In genomic region chr14:23566112-23566781, GRCh38 we compare ENCODE assay signal across 9 cellular contexts. TPM values are rescaled to one million over a fixed set of nuclear protein-coding genes. Genes with fewer than 3 reads are reported as not detected.
DNase-seq lines count a peak whose midpoint lies in the region; ATAC-seq, FAIRE-seq and TF ChIP-seq lines count a peak whose summit lies in the region.
"Had no signal": no experiment of that assay in that cellular context is flagged by ENCODE, and none has a peak within 500 bp of the region (broad histone marks: within the 10 kb centered on the region; RNA-seq: fewer than 3 reads in every experiment).

No MANE protein-coding gene starts in this region.

- no peak overlapping the region for H3K9ac ChIP-seq in endothelial cell of umbilical vein (replicated peaks; ENCODE audit: extremely low read depth, insufficient read depth, low read length)

- H3K4me3 ChIP-seq in GM12865 (ENCODE audit: low read depth, low read length) (peak overlapping the region; percentile 68), RWPE2 (ENCODE audit: severe bottlenecking) (peak overlapping the region; percentile 71), endothelial cell of umbilical vein (replicated peaks in 1 of 3; ENCODE audit: insufficient read depth in 1 of 3, low read depth in 1 of 3, low read length in 3 of 3) (no peak overlapping the region), prostate gland (peak overlapping the region in 1 of 2 donors; percentile 57)

- H3K9me1 ChIP-seq in endothelial cell of umbilical vein (replicated peaks; ENCODE audit: control insufficient read depth, extremely low read depth, insufficient read depth, low read length), result no peaks in the 10 kb centered on the region

- no peak overlapping the region for H3K4me2 ChIP-seq in endothelial cell of umbilical vein (ENCODE audit: insufficient read depth, low read length)

- WGBS in prostate gland, result 87% methylated on average over 10 of the region's 10 CpGs

- H3K79me2 ChIP-seq in endothelial cell of umbilical vein (ENCODE audit: control insufficient read depth, insufficient read depth, low read length), result no peaks in the 10 kb centered on the region

- H3K36me3 ChIP-seq in RWPE2 (ENCODE audit: low read depth), result peaks cover 50% of the 10 kb centered on the region
- H3K36me3 ChIP-seq in endothelial cell of umbilical vein (ENCODE audit: control insufficient read depth in 2 of 2, extremely low read depth in 1 of 2, insufficient read depth in 2 of 2, low read length in 2 of 2), result peaks cover 0 to 3% of the 10 kb centered on the region in 2 experiments
- no peaks in the 10 kb centered on the region for H3K36me3 ChIP-seq in prostate gland

- POLR2A ChIA-PET in endothelial cell of umbilical vein (lab: Charles Lee), result no interaction called here

- TF ChIP-seq POLR2A in endothelial cell of umbilical vein (IDR thresholded peaks at IDR 0.05; ENCODE audit: low read depth, low read length) (no peak), prostate gland (IDR thresholded peaks at IDR 0.05) (no peak)

- no peaks in the 10 kb centered on the region for H3K9me3 ChIP-seq in RWPE2 (ENCODE audit: severe bottlenecking)
- no peaks in the 10 kb centered on the region for H3K9me3 ChIP-seq in endothelial cell of umbilical vein (replicated peaks; ENCODE audit: control insufficient read depth, insufficient read depth, low read length)
- no peaks in the 10 kb centered on the region for H3K9me3 ChIP-seq in prostate gland

- H3K4me1 ChIP-seq in RWPE2 (ENCODE audit: insufficient read depth, poor library complexity, severe bottlenecking) (peaks cover 4% of the 10 kb centered on the region), endothelial cell of umbilical vein (ENCODE audit: control insufficient read depth, extremely low read depth, insufficient read depth, low read length) (peaks cover 4% of the 10 kb centered on the region), prostate gland (replicated peaks) (no peaks in the 10 kb centered on the region)

- no peak for DNase-seq in GM12865 (ENCODE audit: low read depth)
- DNase-seq in RWPE2 (ENCODE audit: low spot score), result no peak
- DNase-seq in endothelial cell of umbilical vein (ENCODE audit: low read depth, low spot score), result no peak
- no peak for DNase-seq in prostate gland (ENCODE audit: low spot score)
- no peak for DNase-seq in stimulated activated CD4-positive, alpha-beta T cell treated with anti-CD3 and anti-CD28 coated beads, Interleukin-4, amount 100 ng/mL, for 1 hour
- DNase-seq in mucosa of gallbladder (ENCODE audit: low spot score), result no peak
- DNase-seq: NCI-H2171 had no signal

- intact Hi-C loops in endothelial cell of umbilical vein (cut with micrococcal nuclease), result no loop called here
- intact Hi-C loops in prostate gland (cut with DNase I), result loop anchor here (10.0 kb wide), 1 partner anchor 241 kb away; the partner anchor contains the start of gene PABPN1

- BruUV-seq in endothelial cell of umbilical vein (replicated peaks; lab: Mats Ljungman, UMichigan), result TSS peak; percentile 23

- CTCF ChIA-PET in endothelial cell of umbilical vein (lab: Charles Lee), result interaction anchor here (1.0 to 1.9 kb wide), 2 partner anchors 86 to 88 kb away, joined by 3 to 14 read pairs; no protein-coding TSS in a partner anchor

- dilution Hi-C loops in endothelial cell of umbilical vein (cut with MboI; ENCODE audit: extremely low pct_ligation_motif_present, low sequenced_read_pairs), result no loop called here

- no peak overlapping the region for H2AFZ ChIP-seq in endothelial cell of umbilical vein (ENCODE audit: low read depth, low read length)

- no peak for FAIRE-seq in endothelial cell of umbilical vein (lab: Jason Lieb, UNC)

- ATAC-seq in RWPE2 (ENCODE audit: low read depth) (no peak), GM18520 (IDR thresholded peaks at IDR 0.05; ENCODE audit: unreplicated experiment) (no peak), GM18511 (IDR thresholded peaks at IDR 0.05; ENCODE audit: unreplicated experiment) (no peak)

- H4K20me1 ChIP-seq in endothelial cell of umbilical vein (replicated peaks; ENCODE audit: control insufficient read depth, extremely low read depth, insufficient read depth, low read length), result no peaks in the 10 kb centered on the region

- H3K27me3 ChIP-seq in RWPE2 (ENCODE audit: insufficient read depth, poor library complexity, severe bottlenecking), result no peaks in the 10 kb centered on the region
- H3K27me3 ChIP-seq in endothelial cell of umbilical vein (ENCODE audit: control insufficient read depth in 2 of 2, insufficient read depth in 2 of 2, low read length in 2 of 2), result no peaks in the 10 kb centered on the region
- H3K27me3 ChIP-seq in prostate gland (replicated peaks; ENCODE audit: insufficient read depth), result no peaks in the 10 kb centered on the region

- H3K27ac ChIP-seq in RWPE2 (ENCODE audit: poor library complexity, severe bottlenecking) (no peak overlapping the region), endothelial cell of umbilical vein (ENCODE audit: insufficient read depth, low read depth, low read length) (no peak overlapping the region), prostate gland (peak overlapping the region; percentile 83 to 90)

- TF ChIP-seq CTCF in GM12865 (IDR thresholded peaks at IDR 0.05; ENCODE audit: insufficient read depth, low read depth, low read length, missing control alignments) (no peak), RWPE2 (IDR thresholded peaks at IDR 0.05; ENCODE audit: poor library complexity, severe bottlenecking) (no peak), endothelial cell of umbilical vein (IDR thresholded peaks at IDR 0.05; ENCODE audit: extremely low read depth in 1 of 2, insufficient read depth in 1 of 2, low read depth in 1 of 2, low read length in 2 of 2) (no peak), prostate gland (IDR thresholded peaks at IDR 0.05) (no peak)

TF ChIP-seq in endothelial cell of umbilical vein, 7 proteins besides CTCF, POLR2A, EP300 and RAD21:
- TF ChIP-seq POLR2AphosphoS5 (IDR thresholded peaks at IDR 0.05; ENCODE audit: insufficient read depth, low read depth, low read length), result no peak
- TF ChIP-seq GATA2 (IDR thresholded peaks at IDR 0.05; ENCODE audit: insufficient read depth, insufficient read length, low read depth, low read length), result no peak
- no peak for TF ChIP-seq MAX (IDR thresholded peaks at IDR 0.05; ENCODE audit: insufficient read depth, insufficient read length)
- no peak for TF ChIP-seq FOS (IDR thresholded peaks at IDR 0.05; ENCODE audit: borderline replicate concordance, insufficient read depth, low read length)
- no peak for TF ChIP-seq EZH2 (IDR thresholded peaks at IDR 0.05; ENCODE audit: borderline replicate concordance, low read depth, low read length, severe bottlenecking)

RNA-seq across cellular contexts. Expression of gene AP1G2, which starts 1.3 kb away (rescaled TPM):
- total RNA-seq in endothelial cell of umbilical vein (30.5 and 39.0 TPM in 2 replicates), prostate gland (100 to 1,000 TPM in 1 of 2 donors, 10 to 100 TPM in 1; 95.3 to 134 TPM), mucosa of gallbladder (294 TPM)
- 55.8 and 63.2 TPM in 2 replicates for polyA plus RNA-seq in endothelial cell of umbilical vein
- polyA plus RNA-seq in endothelial cell of umbilical vein (2011; cell fraction: cytosol; rRNA removed), result 23.2 and 24.6 TPM in 2 replicates
- 353 and 440 TPM in 2 replicates for polyA plus RNA-seq in endothelial cell of umbilical vein (2011; cell fraction: nucleus; rRNA removed)
- polyA plus RNA-seq in endothelial cell of umbilical vein (2012), result 41.4 and 64.3 TPM in 2 replicates
- 42.1 and 48.4 TPM in 2 replicates for polyA minus RNA-seq in endothelial cell of umbilical vein
- 23.1 TPM for polyA minus RNA-seq in endothelial cell of umbilical vein (2011; cell fraction: cytosol; rRNA and poly(A)+ RNA removed)
- polyA minus RNA-seq in endothelial cell of umbilical vein (2011; cell fraction: nucleus; rRNA and poly(A)+ RNA removed), result 55.4 and 59.4 TPM in 2 replicates

RNA-seq across cellular contexts. Expression of gene THTPA, which starts 10.2 kb away (rescaled TPM):
- total RNA-seq in endothelial cell of umbilical vein (9.8 and 12.5 TPM in 2 replicates), prostate gland (10 to 100 TPM; 22.5 to 45.4 TPM), mucosa of gallbladder (29.1 TPM)
- 9.5 and 10.8 TPM in 2 replicates for polyA plus RNA-seq in endothelial cell of umbilical vein
- polyA plus RNA-seq in endothelial cell of umbilical vein (2011; cell fraction: cytosol; rRNA removed), result 4.9 and 5.7 TPM in 2 replicates
- polyA plus RNA-seq in endothelial cell of umbilical vein (2011; cell fraction: nucleus; rRNA removed), result 31.7 and 46.4 TPM in 2 replicates
- 9.3 and 9.5 TPM in 2 replicates for polyA plus RNA-seq in endothelial cell of umbilical vein (2012)
- 9.5 and 12.1 TPM in 2 replicates for polyA minus RNA-seq in endothelial cell of umbilical vein
- 11.2 TPM for polyA minus RNA-seq in endothelial cell of umbilical vein (2011; cell fraction: cytosol; rRNA and poly(A)+ RNA removed)
- polyA minus RNA-seq in endothelial cell of umbilical vein (2011; cell fraction: nucleus; rRNA and poly(A)+ RNA removed), result 7.0 and 10.4 TPM in 2 replicates

RNA-seq across cellular contexts. Expression of gene JPH4, which starts 12.3 kb away (rescaled TPM):
- total RNA-seq in endothelial cell of umbilical vein (not detected in 2 replicates), prostate gland (10 to 100 TPM in 1 of 2 donors, 1 to 10 TPM in 1; 8.5 to 17.8 TPM), mucosa of gallbladder (1.2 TPM)
- polyA plus RNA-seq in endothelial cell of umbilical vein, result 0.06 TPM in 1 of 2 replicates, not detected in the other
- not detected in 2 replicates for polyA plus RNA-seq in endothelial cell of umbilical vein (2011; cell fraction: cytosol; rRNA removed)
- polyA plus RNA-seq in endothelial cell of umbilical vein (2011; cell fraction: nucleus; rRNA removed), result 0.08 TPM in 1 of 2 replicates, not detected in the other
- 0.10 TPM in 1 of 2 replicates, not detected in the other for polyA plus RNA-seq in endothelial cell of umbilical vein (2012)
- polyA minus RNA-seq in endothelial cell of umbilical vein, result not detected in 2 replicates
- polyA minus RNA-seq in endothelial cell of umbilical vein (2011; cell fraction: cytosol; rRNA and poly(A)+ RNA removed), result not detected
- polyA minus RNA-seq in endothelial cell of umbilical vein (2011; cell fraction: nucleus; rRNA and poly(A)+ RNA removed), result not detected in 2 replicates

RNA-seq across cellular contexts. Expression of gene ZFHX2, which starts 14.7 kb away (rescaled TPM):
- total RNA-seq in endothelial cell of umbilical vein (2.0 and 2.3 TPM in 2 replicates), prostate gland (1 to 10 TPM; 2.5 to 3.1 TPM), mucosa of gallbladder (12.5 TPM)
- 0.21 and 0.25 TPM in 2 replicates for polyA plus RNA-seq in endothelial cell of umbilical vein
- polyA plus RNA-seq in endothelial cell of umbilical vein (2011; cell fraction: cytosol; rRNA removed), result 0.14 and 0.17 TPM in 2 replicates
- polyA plus RNA-seq in endothelial cell of umbilical vein (2011; cell fraction: nucleus; rRNA removed), result 0.50 and 0.86 TPM in 2 replicates
- polyA plus RNA-seq in endothelial cell of umbilical vein (2012), result 0.94 and 1.1 TPM in 2 replicates
- polyA minus RNA-seq in endothelial cell of umbilical vein, result 0.53 and 1.1 TPM in 2 replicates
- not detected for polyA minus RNA-seq in endothelial cell of umbilical vein (2011; cell fraction: cytosol; rRNA and poly(A)+ RNA removed)
- polyA minus RNA-seq in endothelial cell of umbilical vein (2011; cell fraction: nucleus; rRNA and poly(A)+ RNA removed), result 1.6 and 1.7 TPM in 2 replicates

Comparison
In these comparisons a context has a peak if more than half of its experiments do, and no peak if none do; other contexts are left out.
1. H3K4me3 ChIP-seq: peak in GM12865 (single experiment) and RWPE2 (single experiment); none in endothelial cell of umbilical vein (0 of 3).
2. H3K27ac ChIP-seq: peak in prostate gland (2 of 2); none in RWPE2 (single experiment) and endothelial cell of umbilical vein (single experiment).